In the genomic region with DNA sequence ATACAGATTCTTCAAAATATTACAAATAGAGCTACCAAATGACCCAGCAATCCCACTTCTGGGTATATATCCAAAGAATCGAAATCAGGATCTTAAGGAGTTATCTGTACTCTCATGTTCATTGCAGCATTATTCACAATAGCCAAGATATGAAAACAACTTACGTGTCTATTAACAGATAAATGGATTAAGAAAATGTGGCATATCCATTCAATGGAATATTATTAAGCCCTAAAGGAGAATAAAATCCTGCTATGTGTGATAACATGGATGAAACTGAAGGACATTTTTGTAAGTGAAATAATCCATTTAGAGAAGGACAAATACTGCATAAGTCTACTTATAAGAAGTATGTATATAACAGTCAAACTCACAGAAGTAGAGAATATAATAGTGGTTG, we compare ENCODE assay signal across 37 cellular contexts.
"Had no signal": no experiment of that assay in that cellular context is flagged by ENCODE, and none has a peak within 500 bp of the region (broad histone marks: within the 10 kb centered on the region; RNA-seq: fewer than 3 reads in every experiment).

No MANE protein-coding gene starts in this region.

- DNase-seq: activated effector memory CD4-positive, alpha-beta T cell treated with anti-CD3 and anti-CD28 coated beads, Interleukin-2, amount 50 U/mL, for 16 hours; activated effector memory CD4-positive, alpha-beta T cell treated with Interleukin-2 at 50 U/mL for 16 hours; activated gamma-delta T cell; activated gamma-delta T cell treated with Interleukin-2 at 50 U/mL for 16 hours; activated naive CD4-positive, alpha-beta T cell; activated naive CD4-positive, alpha-beta T cell treated with anti-CD3 and anti-CD28 coated beads for 36 hours; activated naive CD4-positive, alpha-beta T cell treated with anti-CD3 and anti-CD28 coated beads, Interleukin-2, amount 10 ng/mL, durations not matched to agents 7 days and 5 days; activated naive CD4-positive, alpha-beta T cell treated with anti-CD3 and anti-CD28 coated beads, Interleukin-2, amount 50 U/mL, for 16 hours; activated naive CD4-positive, alpha-beta T cell treated with Interleukin-2 at 50 U/mL for 16 hours; activated naive CD8-positive, alpha-beta T cell treated with anti-CD3 and anti-CD28 coated beads for 36 hours; activated naive CD8-positive, alpha-beta T cell treated with anti-CD3 and anti-CD28 coated beads, Interleukin-2, amount 10 ng/mL, durations not matched to agents 7 days and 5 days; activated naive CD8-positive, alpha-beta T cell treated with anti-CD3 and anti-CD28 coated beads, Interleukin-2, amount 50 U/mL, for 24 hours; activated T-cell treated with anti-CD3 and anti-CD28 coated beads, Interleukin-2, amount 50 U/mL, for 24 hours; activated T-cell treated with anti-CD3 and anti-CD28 coated beads, Interleukin-2, amount 50 U/mL, for 4 hours; activated T-cell treated with anti-CD3 and anti-CD28 coated beads, Interleukin-2, amount 50 U/mL, for 48 hours; activated T-cell treated with anti-CD3 and anti-CD28 coated beads, Interleukin-2, amount 50 U/mL, for 72 hours; adrenal gland; amniotic stem cell; amygdala; anterior cingulate cortex; aorta; body of pancreas; brain microvascular endothelial cell; caudate nucleus; central memory CD4-positive, alpha-beta T cell; cerebellar nuclear complex had no signal

- H3K4me3 Mint-ChIP-seq: activated naive CD4-positive, alpha-beta T cell treated with anti-CD3 and anti-CD28 coated beads for 36 hours; activated naive CD4-positive, alpha-beta T cell treated with anti-CD3 and anti-CD28 coated beads, Interleukin-2, amount 10 ng/mL, durations not matched to agents 7 days and 5 days; activated naive CD4-positive, alpha-beta T cell treated with anti-CD3 and anti-CD28 coated beads, Interleukin-2, amount 50 U/mL, for 24 hours; activated naive CD8-positive, alpha-beta T cell; activated naive CD8-positive, alpha-beta T cell treated with anti-CD3 and anti-CD28 coated beads for 36 hours; activated naive CD8-positive, alpha-beta T cell treated with anti-CD3 and anti-CD28 coated beads, Interleukin-2, amount 10 ng/mL, durations not matched to agents 7 days and 5 days; activated naive CD8-positive, alpha-beta T cell treated with anti-CD3 and anti-CD28 coated beads, Interleukin-2, amount 50 U/mL, for 24 hours; activated T-cell treated with anti-CD3 and anti-CD28 coated beads, Interleukin-2, amount 50 U/mL, for 24 hours; activated T-cell treated with anti-CD3 and anti-CD28 coated beads, Interleukin-2, amount 50 U/mL, for 4 hours; activated T-cell treated with anti-CD3 and anti-CD28 coated beads, Interleukin-2, amount 50 U/mL, for 72 hours; activated T-helper 1 cell treated with anti-CD3 and anti-CD28 coated beads, Interleukin-12 subunit alpha, Interleukin-12 subunit beta, Interleukin-2, Interleukin-4 antibody, amounts not matched to agents 30 ng/mL and 10 ng/mL and 1 ng/mL, durations not matched to agents 14 hours and 24 hours and 36 hours; activated T-helper 17 cell treated with anti-CD3 and anti-CD28 coated beads, Interleukin-2, amount 50 U/mL, for 72 hours; brain; central memory CD8-positive, alpha-beta T cell had no signal

- ATAC-seq: activated naive CD4-positive, alpha-beta T cell treated with anti-CD3 and anti-CD28 coated beads, Interleukin-2, amount 50 U/mL, for 72 hours; activated naive CD8-positive, alpha-beta T cell treated with anti-CD3 and anti-CD28 coated beads, Interleukin-2, amount 50 U/mL, for 24 hours; activated T-cell treated with anti-CD3 and anti-CD28 coated beads, Interleukin-2, amount 50 U/mL, for 4 hours; activated T-cell treated with anti-CD3 and anti-CD28 coated beads, Interleukin-2, amount 50 U/mL, for 72 hours; activated T-helper 17 cell treated with anti-CD3 and anti-CD28 coated beads, Interleukin-2, amount 50 U/mL, for 72 hours; body of pancreas had no signal

- H3K27me3 ChIP-seq: adrenal gland, ascending aorta, body of pancreas, brain microvascular endothelial cell, breast epithelium, cardiac muscle cell had no signal

- H3K4me1 ChIP-seq: adrenal gland, ascending aorta, body of pancreas, breast epithelium had no signal

- H3K4me3 ChIP-seq: adrenal gland, ascending aorta, body of pancreas, breast epithelium, cardiac muscle cell had no signal

- H3K4me1 Mint-ChIP-seq: activated naive CD4-positive, alpha-beta T cell treated with anti-CD3 and anti-CD28 coated beads, Interleukin-2, amount 10 ng/mL, durations not matched to agents 7 days and 5 days; activated naive CD4-positive, alpha-beta T cell treated with anti-CD3 and anti-CD28 coated beads, Interleukin-2, amount 50 U/mL, for 24 hours; activated naive CD8-positive, alpha-beta T cell treated with anti-CD3 and anti-CD28 coated beads for 36 hours; activated naive CD8-positive, alpha-beta T cell treated with anti-CD3 and anti-CD28 coated beads, Interleukin-2, amount 10 ng/mL, durations not matched to agents 7 days and 5 days; brain; central memory CD8-positive, alpha-beta T cell had no signal

- H3K27ac Mint-ChIP-seq: activated naive CD4-positive, alpha-beta T cell treated with anti-CD3 and anti-CD28 coated beads for 36 hours; activated naive CD4-positive, alpha-beta T cell treated with anti-CD3 and anti-CD28 coated beads, Interleukin-2, amount 10 ng/mL, durations not matched to agents 7 days and 5 days; activated naive CD4-positive, alpha-beta T cell treated with anti-CD3 and anti-CD28 coated beads, Interleukin-2, amount 50 U/mL, for 24 hours; activated naive CD4-positive, alpha-beta T cell treated with anti-CD3 and anti-CD28 coated beads, Interleukin-2, amount 50 U/mL, for 72 hours; activated naive CD8-positive, alpha-beta T cell; activated naive CD8-positive, alpha-beta T cell treated with anti-CD3 and anti-CD28 coated beads for 36 hours; activated naive CD8-positive, alpha-beta T cell treated with anti-CD3 and anti-CD28 coated beads, Interleukin-2, amount 10 ng/mL, durations not matched to agents 7 days and 5 days; activated naive CD8-positive, alpha-beta T cell treated with anti-CD3 and anti-CD28 coated beads, Interleukin-2, amount 50 U/mL, for 24 hours; activated T-cell treated with anti-CD3 and anti-CD28 coated beads, Interleukin-2, amount 50 U/mL, for 24 hours; activated T-cell treated with anti-CD3 and anti-CD28 coated beads, Interleukin-2, amount 50 U/mL, for 72 hours; activated T-helper 1 cell treated with anti-CD3 and anti-CD28 coated beads, Interleukin-12 subunit alpha, Interleukin-12 subunit beta, Interleukin-2, Interleukin-4 antibody, amounts not matched to agents 30 ng/mL and 10 ng/mL and 1 ng/mL, durations not matched to agents 14 hours and 24 hours and 36 hours; activated T-helper 17 cell treated with anti-CD3 and anti-CD28 coated beads, Interleukin-2, amount 50 U/mL, for 72 hours; activated T-helper 2 cell treated with anti-CD3 and anti-CD28 coated beads, Interferon-gamma antibody, Interleukin-2, Interleukin-4, amounts not matched to agents 10 μg/mL and 5 μg/mL and 100 μg/mL, durations not matched to agents 14 hours and 24 hours and 36 hours; brain had no signal

- H3K36me3 Mint-ChIP-seq: activated naive CD4-positive, alpha-beta T cell treated with anti-CD3 and anti-CD28 coated beads, Interleukin-2, amount 10 ng/mL, durations not matched to agents 7 days and 5 days; activated naive CD4-positive, alpha-beta T cell treated with anti-CD3 and anti-CD28 coated beads, Interleukin-2, amount 50 U/mL, for 24 hours; activated naive CD8-positive, alpha-beta T cell treated with anti-CD3 and anti-CD28 coated beads for 36 hours; activated naive CD8-positive, alpha-beta T cell treated with anti-CD3 and anti-CD28 coated beads, Interleukin-2, amount 10 ng/mL, durations not matched to agents 7 days and 5 days; brain had no signal

- H3K27me3 Mint-ChIP-seq: activated naive CD4-positive, alpha-beta T cell treated with anti-CD3 and anti-CD28 coated beads, Interleukin-2, amount 10 ng/mL, durations not matched to agents 7 days and 5 days; activated naive CD4-positive, alpha-beta T cell treated with anti-CD3 and anti-CD28 coated beads, Interleukin-2, amount 50 U/mL, for 24 hours; activated naive CD8-positive, alpha-beta T cell; activated naive CD8-positive, alpha-beta T cell treated with anti-CD3 and anti-CD28 coated beads for 36 hours; activated naive CD8-positive, alpha-beta T cell treated with anti-CD3 and anti-CD28 coated beads, Interleukin-2, amount 10 ng/mL, durations not matched to agents 7 days and 5 days; activated naive CD8-positive, alpha-beta T cell treated with anti-CD3 and anti-CD28 coated beads, Interleukin-2, amount 50 U/mL, for 24 hours; activated T-cell treated with anti-CD3 and anti-CD28 coated beads, Interleukin-2, amount 50 U/mL, for 24 hours; activated T-helper 17 cell treated with anti-CD3 and anti-CD28 coated beads, Interleukin-2, amount 50 U/mL, for 72 hours; central memory CD8-positive, alpha-beta T cell had no signal

- H3K27ac ChIP-seq: adrenal gland, ascending aorta, body of pancreas, brain microvascular endothelial cell, breast epithelium, cardiac muscle cell had no signal

- H3K9me3 ChIP-seq: adrenal gland, body of pancreas had no signal

- H3K36me3 ChIP-seq: adrenal gland, ascending aorta, brain microvascular endothelial cell, breast epithelium, cardiac muscle cell had no signal
